ENCODE assay signal across 9 cellular contexts in the genomic region with DNA sequence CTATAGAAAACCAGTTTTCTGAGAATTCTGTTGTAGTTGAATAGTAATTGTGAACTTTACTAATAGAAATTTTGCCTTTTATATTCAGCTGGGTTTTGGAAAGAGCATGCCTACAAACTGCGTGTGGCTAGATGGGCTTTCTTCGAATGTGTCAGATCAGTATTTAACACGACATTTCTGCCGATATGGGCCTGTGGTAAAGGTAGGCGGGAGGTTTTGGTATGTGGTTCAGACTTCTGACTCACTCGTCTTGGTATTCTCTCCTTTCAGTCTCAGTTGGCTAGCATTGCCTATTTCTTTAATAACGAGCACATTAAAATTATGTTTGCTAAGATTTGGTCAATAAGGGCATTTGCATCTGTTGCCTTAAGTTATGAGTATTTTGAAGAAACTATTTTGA. TPM values are rescaled to one million over a fixed set of nuclear protein-coding genes. Genes with fewer than 3 reads are reported as not detected.
A peak's percentile ranks its signal among the peaks of the same experiment; 100 is the strongest.
DNase-seq lines count a peak whose midpoint lies in the region; ATAC-seq and TF ChIP-seq lines count a peak whose summit lies in the region.
"Had no signal": no experiment of that assay in that cellular context is flagged by ENCODE, and none has a peak within 500 bp of the region (broad histone marks: within the 10 kb centered on the region; RNA-seq: fewer than 3 reads in every experiment).

No MANE protein-coding gene starts in this region.

- peaks cover 83% of the 10 kb centered on the region for H3K79me2 ChIP-seq in PC-3 (ENCODE audit: low read length)
- H3K79me2 ChIP-seq in GM23338 (replicated peaks; ENCODE audit: insufficient read depth) = no peaks in the 10 kb centered on the region

- H3K36me3 Mint-ChIP-seq in GM23338 (ENCODE audit: low read depth) (peaks cover 61% of the 10 kb centered on the region; the same call in 2 of the 3 replicates), Caco-2 (ENCODE audit: insufficient read depth, unreplicated experiment) (peaks cover 57% of the 10 kb centered on the region)

- peaks cover 38% of the 10 kb centered on the region for H3K4me1 ChIP-seq in A673 (ENCODE audit: insufficient read depth, low read length, poor library complexity, severe bottlenecking)
- H3K4me1 ChIP-seq in PC-3 (ENCODE audit: insufficient read depth, low read length) = peaks cover 54% of the 10 kb centered on the region
- H3K4me1 ChIP-seq in GM23338 (ENCODE audit: insufficient read depth) = 0 out of 2 replicates have a peak, but pooled peaks cover 2% of the 10 kb centered on the region
- H3K4me1 ChIP-seq in Caco-2 = peaks cover 9% of the 10 kb centered on the region; the same call in 1 of the 2 replicates

- CTCF ChIA-PET in A673 (lab: Charles Lee) = no interaction called here
- CTCF ChIA-PET in PC-3 (lab: Charles Lee) = no interaction called here
- CTCF ChIA-PET in Caco-2 (lab: Charles Lee) = no interaction called here

- H3K9me2 ChIP-seq in PC-3 (replicated peaks; ENCODE audit: low read length) (no peaks in the 10 kb centered on the region), GM23338 (ENCODE audit: insufficient read depth) (no peaks in the 10 kb centered on the region)

- POLR2A ChIA-PET in A673 (lab: Charles Lee; ENCODE audit: low non-redundant PET) (no interaction called here), PC-3 (lab: Charles Lee; ENCODE audit: unreplicated experiment) (no interaction called here), Caco-2 (lab: Charles Lee) (no interaction called here)

- peak; percentile 56 for DNase-seq in A673 (ENCODE audit: low spot score)
- DNase-seq in PC-3 = peak; percentile 85
- peak; percentile 82 for DNase-seq in astrocyte of the spinal cord (ENCODE audit: low read depth, low spot score)
- peak; percentile 47 to 63 (median 62) for DNase-seq in stimulated activated CD4-positive, alpha-beta T cell treated with anti-CD3 and anti-CD28 coated beads, TNF-alpha, amount 100 ng/mL, for 24 hours (ENCODE audit: low read depth in 3 of 3)
- DNase-seq in GM23338 (ENCODE audit: low spot score) = no peak
- no peak for DNase-seq in Caco-2
- DNase-seq in medulla oblongata (ENCODE audit: extremely low spot score) = no peak
- DNase-seq: DND-41 had no signal

- H3K4me2 ChIP-seq in PC-3 (ENCODE audit: low read length) (peak overlapping the region; percentile 35), GM23338 (no peak overlapping the region)

- H3K27ac Mint-ChIP-seq in GM23338 (no peak overlapping the region), Caco-2 (ENCODE audit: unreplicated experiment) (no peak overlapping the region)

- H4K20me1 ChIP-seq in PC-3 (ENCODE audit: low read length) = no peaks in the 10 kb centered on the region; the same call in 1 of the 2 replicates
- H4K20me1 ChIP-seq in GM23338 (replicated peaks; ENCODE audit: insufficient read depth) = no peaks in the 10 kb centered on the region; the same call in 1 of the 2 replicates

- H2AFZ ChIP-seq in PC-3 (ENCODE audit: low read length) (no peak overlapping the region), GM23338 (no peak overlapping the region)

- intact Hi-C loops in A673 (cut with micrococcal nuclease; ENCODE audit: unreplicated experiment) (no loop called here), PC-3 (cut with micrococcal nuclease) (loop anchor here (5.0 kb wide), 2 partner anchors 72 to 122 kb away; partner anchors contain the start of gene SPEN), Caco-2 (cut with micrococcal nuclease; ENCODE audit: unreplicated experiment) (no loop called here)

- H3K27me3 ChIP-seq in A673 (replicated peaks; ENCODE audit: insufficient read depth, low read depth, low read length, poor library complexity) (no peaks in the 10 kb centered on the region), PC-3 (ENCODE audit: low read length) (no peaks in the 10 kb centered on the region), GM23338 (ENCODE audit: insufficient read depth) (no peaks in the 10 kb centered on the region), Caco-2 (replicated peaks; ENCODE audit: control insufficient read depth, insufficient read depth, low read length) (no peaks in the 10 kb centered on the region)

- no peak for TF ChIP-seq CTCF in A673 (conservative IDR thresholded peaks at IDR 0.05; ENCODE audit: low read depth, low read length)
- TF ChIP-seq CTCF in PC-3 (conservative IDR thresholded peaks at IDR 0.05; ENCODE audit: low read depth, low read length) = no peak
- TF ChIP-seq CTCF in astrocyte of the spinal cord (IDR thresholded peaks at IDR 0.05; ENCODE audit: low read depth, low read length) = no peak
- TF ChIP-seq CTCF in GM23338 (conservative IDR thresholded peaks at IDR 0.05; ENCODE audit: low read depth in 2 of 2) = no peak
- TF ChIP-seq CTCF in Caco-2 (IDR thresholded peaks at IDR 0.05; ENCODE audit: insufficient read depth in 1 of 2, low read depth in 1 of 2, low read length in 1 of 2, severe bottlenecking in 1 of 2, unreplicated experiment in 1 of 2) = no peak

- in situ Hi-C loops in astrocyte of the spinal cord (cut with HindIII; ENCODE audit: low sequenced_read_pairs) = no loop called here

- peak; percentile 74 for ATAC-seq in GM21447 (IDR thresholded peaks at IDR 0.05; ENCODE audit: unreplicated experiment)
- ATAC-seq in PC-3 = peak; percentile 92
- ATAC-seq in GM23338 = no peak

- H3K36me3 ChIP-seq in A673 (ENCODE audit: insufficient read depth, low read length, poor library complexity, severe bottlenecking) (peaks cover 56% of the 10 kb centered on the region), PC-3 (ENCODE audit: low read depth, low read length) (peaks cover 41% of the 10 kb centered on the region), GM23338 (ENCODE audit: insufficient read depth) (peaks cover 17% of the 10 kb centered on the region), Caco-2 (ENCODE audit: control insufficient read depth, insufficient read depth, low read length) (no peaks in the 10 kb centered on the region)

- peaks cover 3% of the 10 kb centered on the region for H3K27me3 Mint-ChIP-seq in GM23338 (ENCODE audit: insufficient read depth, low read depth, poor library complexity)
- H3K27me3 Mint-ChIP-seq in Caco-2 (ENCODE audit: insufficient read depth, unreplicated experiment) = no peaks in the 10 kb centered on the region

- no peaks in the 10 kb centered on the region for H3F3A ChIP-seq in PC-3 (ENCODE audit: low read length, unreplicated experiment)
- no peaks in the 10 kb centered on the region; the same call in 1 of the 2 replicates for H3F3A ChIP-seq in GM23338 (replicated peaks; ENCODE audit: low read depth)

- no peak overlapping the region for H3K4me3 ChIP-seq in A673 (ENCODE audit: low read depth, low read length, poor library complexity, severe bottlenecking)
- no peak overlapping the region for H3K4me3 ChIP-seq in PC-3 (ENCODE audit: low read length)
- no peak overlapping the region for H3K4me3 ChIP-seq in astrocyte of the spinal cord (ENCODE audit: low read depth, low read length)
- H3K4me3 ChIP-seq in GM23338 = no peak overlapping the region
- no peak overlapping the region for H3K4me3 ChIP-seq in Caco-2 (ENCODE audit: low read depth, low read length)

- H3K9me3 ChIP-seq in A673 (ENCODE audit: low read depth, low read length, poor library complexity, severe bottlenecking) (no peaks in the 10 kb centered on the region), PC-3 (ENCODE audit: low read length) (no peaks in the 10 kb centered on the region), Caco-2 (no peaks in the 10 kb centered on the region)

- H3K27ac ChIP-seq in A673 (ENCODE audit: low read depth, low read length, poor library complexity, severe bottlenecking) (peak overlapping the region; percentile 62), PC-3 (ENCODE audit: low read length) (peak overlapping the region; percentile 5), GM23338 (ENCODE audit: low read depth) (no peak overlapping the region)

- H3K9ac ChIP-seq in PC-3 (ENCODE audit: low read length) = no peak overlapping the region

- H3K9me3 Mint-ChIP-seq in GM23338 = no peaks in the 10 kb centered on the region
- no peaks in the 10 kb centered on the region for H3K9me3 Mint-ChIP-seq in Caco-2 (ENCODE audit: unreplicated experiment)

- H3K4me3 Mint-ChIP-seq in GM23338 = no peak overlapping the region
- H3K4me3 Mint-ChIP-seq in Caco-2 (ENCODE audit: unreplicated experiment) = no peak overlapping the region

- BruUV-seq in A673 (replicated peaks; lab: Mats Ljungman, UMichigan) (no TSS peak), PC-3 (replicated peaks; lab: Mats Ljungman, UMichigan) (no TSS peak), Caco-2 (replicated peaks; lab: Mats Ljungman, UMichigan) (no TSS peak)

- H3K4me1 Mint-ChIP-seq in GM23338 (peaks cover 4% of the 10 kb centered on the region; the same call in 2 of the 3 replicates), Caco-2 (ENCODE audit: low read depth, unreplicated experiment) (no peaks in the 10 kb centered on the region)

TF ChIP-seq in GM23338, 12 proteins besides CTCF, POLR2A, EP300 and RAD21 (continues in another document):
- no peak for TF ChIP-seq STAT1 (IDR thresholded peaks at IDR 0.05; ENCODE audit: unreplicated experiment)
- no peak for TF ChIP-seq CREB1 (CRISPR knock-in tag; IDR thresholded peaks at IDR 0.05; ENCODE audit: low read depth)
- no peak for TF ChIP-seq POLR2AphosphoS5 (IDR thresholded peaks at IDR 0.05; ENCODE audit: low read depth)
- no peak for TF ChIP-seq JUNB (IDR thresholded peaks at IDR 0.05; ENCODE audit: unreplicated experiment)
- TF ChIP-seq, protein P1, sequence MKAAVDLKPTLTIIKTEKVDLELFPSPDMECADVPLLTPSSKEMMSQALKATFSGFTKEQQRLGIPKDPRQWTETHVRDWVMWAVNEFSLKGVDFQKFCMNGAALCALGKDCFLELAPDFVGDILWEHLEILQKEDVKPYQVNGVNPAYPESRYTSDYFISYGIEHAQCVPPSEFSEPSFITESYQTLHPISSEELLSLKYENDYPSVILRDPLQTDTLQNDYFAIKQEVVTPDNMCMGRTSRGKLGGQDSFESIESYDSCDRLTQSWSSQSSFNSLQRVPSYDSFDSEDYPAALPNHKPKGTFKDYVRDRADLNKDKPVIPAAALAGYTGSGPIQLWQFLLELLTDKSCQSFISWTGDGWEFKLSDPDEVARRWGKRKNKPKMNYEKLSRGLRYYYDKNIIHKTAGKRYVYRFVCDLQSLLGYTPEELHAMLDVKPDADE (IDR thresholded peaks at IDR 0.05) = no peak
- TF ChIP-seq EZH2 (IDR thresholded peaks at IDR 0.05; ENCODE audit: low read depth, unreplicated experiment) = no peak
- no peak for TF ChIP-seq ZNF114 (CRISPR knock-in tag; IDR thresholded peaks at IDR 0.05)

RNA-seq across cellular contexts. Expression of gene ZBTB17, which starts 56.6 kb away (rescaled TPM):
- total RNA-seq in A673 (2021) = 50.1 and 50.3 TPM in 2 replicates
- total RNA-seq in PC-3 (2014; rRNA removed) = 44.2 and 55.2 TPM in 2 replicates
- 21.6 and 26.6 TPM in 2 replicates for total RNA-seq in GM23338 (2014; rRNA removed; shearing (Covaris generic))
- 21.9 and 22.5 TPM in 2 replicates for polyA plus RNA-seq in GM23338 (2016; fragmentation: Nextera tagmentation; extraction: Ambion mirVana)
- 21.5 and 23.5 TPM in 2 replicates for total RNA-seq in Caco-2 (2022)

Comparison
In these comparisons a context has a peak if more than half of its experiments do, and no peak if none do; other contexts are left out.
1. DNase-seq: peak in A673 (single experiment), PC-3 (single experiment), astrocyte of the spinal cord (single experiment) and stimulated activated CD4-positive, alpha-beta T cell treated with anti-CD3 and anti-CD28 coated beads, TNF-alpha, amount 100 ng/mL, for 24 hours (3 of 3); none in GM23338 (single experiment), Caco-2 (0 of 2) and medulla oblongata (single experiment).